In genomic region chr1:12398479-12398878, GRCh38 we compare ENCODE assay signal across 18 cellular contexts.
"Had no signal": no experiment of that assay in that cellular context is flagged by ENCODE, and none has a peak within 500 bp of the region (broad histone marks: within the 10 kb centered on the region; RNA-seq: fewer than 3 reads in every experiment).

No MANE protein-coding gene starts in this region.

- H3K27me3 Mint-ChIP-seq: activated CD4-positive, alpha-beta memory T cell treated with anti-CD3 and anti-CD28 coated beads for 36 hours; activated CD8-positive, alpha-beta memory T cell treated with anti-CD3 and anti-CD28 coated beads, Interleukin-2, amount 10 ng/mL, durations not matched to agents 7 days and 5 days; naive B cell had no signal

- H3K27ac Mint-ChIP-seq: activated CD4-positive, alpha-beta memory T cell treated with anti-CD3 and anti-CD28 coated beads for 36 hours; activated CD8-positive, alpha-beta memory T cell treated with anti-CD3 and anti-CD28 coated beads, Interleukin-2, amount 10 ng/mL, durations not matched to agents 7 days and 5 days; endodermal cell had no signal

- ATAC-seq: body of pancreas, lower lobe of right lung had no signal

- H3K4me3 Mint-ChIP-seq: activated CD4-positive, alpha-beta memory T cell treated with anti-CD3 and anti-CD28 coated beads for 36 hours; activated CD8-positive, alpha-beta memory T cell treated with anti-CD3 and anti-CD28 coated beads, Interleukin-2, amount 10 ng/mL, durations not matched to agents 7 days and 5 days; endodermal cell; naive B cell had no signal

- H3K9me3 Mint-ChIP-seq: activated CD4-positive, alpha-beta memory T cell treated with anti-CD3 and anti-CD28 coated beads for 36 hours; endodermal cell; naive B cell had no signal

- DNase-seq: activated CD4-positive, alpha-beta memory T cell treated with anti-CD3 and anti-CD28 coated beads for 36 hours; activated CD8-positive, alpha-beta memory T cell treated with anti-CD3 and anti-CD28 coated beads, Interleukin-2, amount 10 ng/mL, durations not matched to agents 7 days and 5 days; activated gamma-delta T cell treated with Interleukin-2 at 50 U/mL for 16 hours; activated T-cell treated with anti-CD3 and anti-CD28 coated beads for 4 hours; body of pancreas; cortex of kidney; endodermal cell; heart right ventricle; islet precursor cell; left colon; lower lobe of right lung; mesendoderm; naive B cell; retina; stimulated activated CD4-positive, alpha-beta T cell treated with anti-CD3 and anti-CD28 coated beads, Interleukin-2, amount 100 ng/mL, for 48 hours; stimulated activated CD8-positive, alpha-beta memory T cell treated with anti-CD3 and anti-CD28 coated beads, Interleukin-4, amount 100 ng/mL, for 48 hours; stimulated activated naive CD4-positive, alpha-beta T cell; T-helper 9 cell had no signal
